In the genomic region with DNA sequence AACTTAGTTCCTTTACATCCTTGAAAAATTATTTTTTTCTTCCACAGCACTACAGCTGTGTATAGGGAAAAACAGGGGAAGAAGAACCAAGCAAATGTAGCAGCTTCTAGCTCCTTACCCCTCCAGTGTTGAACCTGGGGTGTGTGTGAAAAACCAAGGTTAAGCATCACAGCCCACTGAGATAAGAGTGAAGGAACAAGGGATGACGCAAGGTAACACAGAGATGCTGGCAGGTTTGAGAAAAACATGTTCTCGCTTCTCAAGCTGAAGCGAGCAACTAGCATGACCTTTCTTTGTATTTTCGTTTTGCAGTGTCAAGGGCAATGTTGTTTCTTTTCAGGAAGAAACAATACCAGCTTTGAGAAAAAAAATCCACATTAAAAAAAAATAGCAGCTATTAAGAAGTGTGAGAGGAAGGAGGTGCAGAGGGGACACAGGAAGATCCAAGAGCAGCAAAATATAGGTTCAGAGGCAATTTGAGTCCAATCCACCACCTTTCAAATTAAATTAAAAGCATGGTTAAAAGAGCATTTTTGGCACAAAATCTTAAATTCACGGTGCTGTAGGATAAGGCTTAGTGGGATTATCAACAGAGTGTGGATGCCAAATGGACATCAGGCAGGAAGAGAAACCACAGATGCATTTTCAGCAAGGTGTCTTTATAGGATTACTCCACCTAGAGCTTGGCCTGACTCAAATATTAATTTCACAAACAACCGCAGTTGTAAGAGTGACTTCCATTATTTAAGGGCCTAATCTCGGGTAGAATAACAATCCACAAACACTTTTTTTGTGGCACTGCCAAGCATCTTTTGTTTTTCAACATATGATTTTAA, we compare ENCODE assay signal across 2 cellular contexts.
TF ChIP-seq lines count a peak whose summit lies in the region.

No MANE protein-coding gene starts in this region.

TF ChIP-seq in liver, 16 proteins besides CTCF, POLR2A, EP300 and RAD21:
- TF ChIP-seq ATF3 (IDR thresholded peaks at IDR 0.05) (no peak), NR2F2 (IDR thresholded peaks at IDR 0.05) (peak; percentile 64)

TF ChIP-seq in HepG2, 621 proteins besides CTCF, POLR2A, EP300 and RAD21:
- TF ChIP-seq, protein P1, sequence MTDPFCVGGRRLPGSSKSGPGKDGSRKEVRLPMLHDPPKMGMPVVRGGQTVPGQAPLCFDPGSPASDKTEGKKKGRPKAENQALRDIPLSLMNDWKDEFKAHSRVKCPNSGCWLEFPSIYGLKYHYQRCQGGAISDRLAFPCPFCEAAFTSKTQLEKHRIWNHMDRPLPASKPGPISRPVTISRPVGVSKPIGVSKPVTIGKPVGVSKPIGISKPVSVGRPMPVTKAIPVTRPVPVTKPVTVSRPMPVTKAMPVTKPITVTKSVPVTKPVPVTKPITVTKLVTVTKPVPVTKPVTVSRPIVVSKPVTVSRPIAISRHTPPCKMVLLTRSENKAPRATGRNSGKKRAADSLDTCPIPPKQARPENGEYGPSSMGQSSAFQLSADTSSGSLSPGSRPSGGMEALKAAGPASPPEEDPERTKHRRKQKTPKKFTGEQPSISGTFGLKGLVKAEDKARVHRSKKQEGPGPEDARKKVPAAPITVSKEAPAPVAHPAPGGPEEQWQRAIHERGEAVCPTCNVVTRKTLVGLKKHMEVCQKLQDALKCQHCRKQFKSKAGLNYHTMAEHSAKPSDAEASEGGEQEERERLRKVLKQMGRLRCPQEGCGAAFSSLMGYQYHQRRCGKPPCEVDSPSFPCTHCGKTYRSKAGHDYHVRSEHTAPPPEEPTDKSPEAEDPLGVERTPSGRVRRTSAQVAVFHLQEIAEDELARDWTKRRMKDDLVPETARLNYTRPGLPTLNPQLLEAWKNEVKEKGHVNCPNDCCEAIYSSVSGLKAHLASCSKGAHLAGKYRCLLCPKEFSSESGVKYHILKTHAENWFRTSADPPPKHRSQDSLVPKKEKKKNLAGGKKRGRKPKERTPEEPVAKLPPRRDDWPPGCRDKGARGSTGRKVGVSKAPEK (CRISPR knock-in tag; IDR thresholded peaks at IDR 0.05; ENCODE audit: borderline replicate concordance) = no peak
- TF ChIP-seq ZNF614 (CRISPR knock-in tag; IDR thresholded peaks at IDR 0.05; ENCODE audit: borderline replicate concordance) (no peak), ZBTB14 (CRISPR knock-in tag; IDR thresholded peaks at IDR 0.05) (no peak), TFDP2 (CRISPR knock-in tag; IDR thresholded peaks at IDR 0.05) (no peak), CREB1 (IDR thresholded peaks at IDR 0.05) (no peak), CREB1 (CRISPR knock-in tag; IDR thresholded peaks at IDR 0.05) (no peak), ZBTB1 (CRISPR knock-in tag; IDR thresholded peaks at IDR 0.05; ENCODE audit: borderline replicate concordance) (no peak), GPN1 (CRISPR knock-in tag; IDR thresholded peaks at IDR 0.05; ENCODE audit: borderline replicate concordance) (no peak), TSC22D2 (CRISPR knock-in tag; IDR thresholded peaks at IDR 0.05; ENCODE audit: borderline replicate concordance) (no peak), ZNF607 (CRISPR knock-in tag; IDR thresholded peaks at IDR 0.05; ENCODE audit: borderline replicate concordance) (no peak)
- TF ChIP-seq, protein P2, sequence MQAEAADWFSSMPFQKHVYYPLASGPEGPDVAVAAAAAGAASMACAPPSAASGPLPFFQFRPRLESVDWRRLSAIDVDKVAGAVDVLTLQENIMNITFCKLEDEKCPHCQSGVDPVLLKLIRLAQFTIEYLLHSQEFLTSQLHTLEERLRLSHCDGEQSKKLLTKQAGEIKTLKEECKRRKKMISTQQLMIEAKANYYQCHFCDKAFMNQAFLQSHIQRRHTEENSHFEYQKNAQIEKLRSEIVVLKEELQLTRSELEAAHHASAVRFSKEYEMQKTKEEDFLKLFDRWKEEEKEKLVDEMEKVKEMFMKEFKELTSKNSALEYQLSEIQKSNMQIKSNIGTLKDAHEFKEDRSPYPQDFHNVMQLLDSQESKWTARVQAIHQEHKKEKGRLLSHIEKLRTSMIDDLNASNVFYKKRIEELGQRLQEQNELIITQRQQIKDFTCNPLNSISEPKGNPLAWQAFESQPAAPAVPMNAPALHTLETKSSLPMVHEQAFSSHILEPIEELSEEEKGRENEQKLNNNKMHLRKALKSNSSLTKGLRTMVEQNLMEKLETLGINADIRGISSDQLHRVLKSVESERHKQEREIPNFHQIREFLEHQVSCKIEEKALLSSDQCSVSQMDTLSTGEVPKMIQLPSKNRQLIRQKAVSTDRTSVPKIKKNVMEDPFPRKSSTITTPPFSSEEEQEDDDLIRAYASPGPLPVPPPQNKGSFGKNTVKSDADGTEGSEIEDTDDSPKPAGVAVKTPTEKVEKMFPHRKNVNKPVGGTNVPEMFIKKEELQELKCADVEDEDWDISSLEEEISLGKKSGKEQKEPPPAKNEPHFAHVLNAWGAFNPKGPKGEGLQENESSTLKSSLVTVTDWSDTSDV (CRISPR knock-in tag; IDR thresholded peaks at IDR 0.05) = no peak
